Comparison of ENCODE assay signal across 1 cellular context in the genomic region with DNA sequence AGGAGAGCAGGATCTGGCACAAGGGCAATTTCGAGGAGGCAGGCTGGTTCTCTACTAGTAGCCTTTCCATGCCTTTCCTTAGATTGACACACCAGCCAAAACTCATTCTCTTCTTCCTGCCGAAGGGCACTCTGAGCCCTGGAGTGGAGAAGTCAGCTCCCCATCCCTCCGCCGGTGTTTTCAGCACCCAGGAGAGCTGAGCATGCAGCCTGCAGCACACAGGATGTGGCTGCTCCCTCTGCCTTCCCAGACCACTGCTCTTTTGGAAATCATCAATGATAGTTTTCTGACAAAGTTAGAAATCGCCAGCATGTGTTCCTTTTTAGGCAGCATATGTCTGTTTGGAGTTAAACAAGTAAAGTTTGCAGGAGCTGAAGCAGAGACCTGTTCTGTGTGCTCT.
TF ChIP-seq lines count a peak whose summit lies in the region.

No MANE protein-coding gene starts in this region.

TF ChIP-seq in GM12891, 5 proteins besides CTCF, POLR2A, EP300 and RAD21:
- TF ChIP-seq POU2F2 (IDR thresholded peaks at IDR 0.05; ENCODE audit: low read depth, low read length): no peak
- TF ChIP-seq POLR2AphosphoS5 (IDR thresholded peaks at IDR 0.05; ENCODE audit: low read depth, low read length): no peak
- TF ChIP-seq TAF1 (IDR thresholded peaks at IDR 0.05; ENCODE audit: low read depth, low read length): no peak
- TF ChIP-seq SPI1 (IDR thresholded peaks at IDR 0.05; ENCODE audit: low read depth, low read length): no peak
- TF ChIP-seq PAX5 (IDR thresholded peaks at IDR 0.05; ENCODE audit: insufficient read depth, low read length, severe bottlenecking): no peak
